8 cellular contexts compared by ENCODE assay signal in the genomic region with DNA sequence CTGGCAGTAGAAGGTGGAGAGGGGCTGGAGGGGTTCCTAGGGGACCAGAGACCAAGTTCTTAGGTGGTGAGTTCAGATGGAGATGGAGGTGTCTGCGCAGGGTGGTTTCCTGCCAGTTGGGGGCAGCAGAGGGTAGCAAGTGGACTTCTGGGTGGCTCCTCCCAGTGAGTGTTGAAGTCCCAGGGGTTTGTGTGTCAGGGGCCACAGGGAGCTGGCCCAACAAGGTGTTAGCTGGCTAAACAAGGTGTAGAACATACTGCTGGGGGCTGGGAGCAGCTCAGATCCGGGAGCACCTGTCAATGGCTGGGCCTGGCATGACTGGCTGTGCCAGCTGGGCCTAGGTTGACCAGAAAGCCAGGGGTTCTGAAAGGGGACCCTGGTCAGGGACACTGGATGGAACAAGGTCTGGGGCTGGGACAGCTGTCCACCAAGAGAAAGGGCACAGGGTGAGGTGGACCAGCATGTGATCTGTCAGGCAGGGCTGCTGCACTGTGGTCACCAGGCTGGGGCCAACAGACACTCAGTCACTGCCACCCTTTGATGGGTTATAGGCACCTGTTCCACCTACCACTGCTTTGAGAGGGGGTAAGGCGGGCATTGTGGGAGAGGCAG. TPM values are rescaled to one million over a fixed set of nuclear protein-coding genes. Genes with fewer than 3 reads are reported as not detected.
A peak's percentile ranks its signal among the peaks of the same experiment; 100 is the strongest.
DNase-seq lines count a peak whose midpoint lies in the region; ATAC-seq and TF ChIP-seq lines count a peak whose summit lies in the region.

No MANE protein-coding gene starts in this region.

- H3K27me3 ChIP-seq in lower lobe of right lung (ENCODE audit: low read depth) = no peaks in the 10 kb centered on the region

- peaks cover 2% of the 10 kb centered on the region for H3K36me3 ChIP-seq in lower lobe of right lung

- H3K9me3 ChIP-seq in lower lobe of right lung = no peaks in the 10 kb centered on the region

- ATAC-seq in GM21576 (IDR thresholded peaks at IDR 0.05; ENCODE audit: unreplicated experiment) = peak; percentile 56
- peak; percentile 83 to 86 for ATAC-seq in lower lobe of right lung

- peak; percentile 81 for DNase-seq in DMS53 (lab: John Stamatoyannopoulos, UW)
- DNase-seq in NCI-H1105 treated with DMSO at 0.1 percent for 48 hours (lab: John Stamatoyannopoulos, UW) = peak; percentile 28
- peak; percentile 54 to 77 for DNase-seq in dermis microvascular lymphatic vessel endothelial cell (ENCODE audit: low read depth in 2 of 2)
- peak; percentile 77 for DNase-seq in lower lobe of right lung
- DNase-seq in stimulated activated CD8-positive, alpha-beta memory T cell treated with anti-CD3 and anti-CD28 coated beads, Interleukin-2, amount 100 ng/mL, for 1 hour (ENCODE audit: low read depth in 2 of 2) = peak; percentile 15 to 24
- no peak for DNase-seq in T-helper 9 cell

- peaks cover 16% of the 10 kb centered on the region for H3K4me1 ChIP-seq in lower lobe of right lung

- H3K4me3 ChIP-seq in WI38 (ENCODE audit: low read depth, low read length) = no peak overlapping the region
- no peak overlapping the region for H3K4me3 ChIP-seq in lower lobe of right lung

- TF ChIP-seq CTCF in WI38 (IDR thresholded peaks at IDR 0.05; ENCODE audit: low read depth, low read length) (peak; percentile 96), lower lobe of right lung (IDR thresholded peaks at IDR 0.05) (peak; percentile 89)

- intact Hi-C loops in lower lobe of right lung (cut with DNase I) = loop anchor here (10.0 kb wide), 1 partner anchor 308 kb away; no protein-coding TSS in a partner anchor

- no peak overlapping the region for H3K27ac ChIP-seq in lower lobe of right lung

RNA-seq across cellular contexts. Expression of a gene that starts 35.6 kb away (rescaled TPM):
- total RNA-seq in dermis microvascular lymphatic vessel endothelial cell (15.3 and 25.4 TPM in 2 replicates), lower lobe of right lung (54.1 TPM)
